1 cellular context compared by ENCODE assay signal in the genomic region with DNA sequence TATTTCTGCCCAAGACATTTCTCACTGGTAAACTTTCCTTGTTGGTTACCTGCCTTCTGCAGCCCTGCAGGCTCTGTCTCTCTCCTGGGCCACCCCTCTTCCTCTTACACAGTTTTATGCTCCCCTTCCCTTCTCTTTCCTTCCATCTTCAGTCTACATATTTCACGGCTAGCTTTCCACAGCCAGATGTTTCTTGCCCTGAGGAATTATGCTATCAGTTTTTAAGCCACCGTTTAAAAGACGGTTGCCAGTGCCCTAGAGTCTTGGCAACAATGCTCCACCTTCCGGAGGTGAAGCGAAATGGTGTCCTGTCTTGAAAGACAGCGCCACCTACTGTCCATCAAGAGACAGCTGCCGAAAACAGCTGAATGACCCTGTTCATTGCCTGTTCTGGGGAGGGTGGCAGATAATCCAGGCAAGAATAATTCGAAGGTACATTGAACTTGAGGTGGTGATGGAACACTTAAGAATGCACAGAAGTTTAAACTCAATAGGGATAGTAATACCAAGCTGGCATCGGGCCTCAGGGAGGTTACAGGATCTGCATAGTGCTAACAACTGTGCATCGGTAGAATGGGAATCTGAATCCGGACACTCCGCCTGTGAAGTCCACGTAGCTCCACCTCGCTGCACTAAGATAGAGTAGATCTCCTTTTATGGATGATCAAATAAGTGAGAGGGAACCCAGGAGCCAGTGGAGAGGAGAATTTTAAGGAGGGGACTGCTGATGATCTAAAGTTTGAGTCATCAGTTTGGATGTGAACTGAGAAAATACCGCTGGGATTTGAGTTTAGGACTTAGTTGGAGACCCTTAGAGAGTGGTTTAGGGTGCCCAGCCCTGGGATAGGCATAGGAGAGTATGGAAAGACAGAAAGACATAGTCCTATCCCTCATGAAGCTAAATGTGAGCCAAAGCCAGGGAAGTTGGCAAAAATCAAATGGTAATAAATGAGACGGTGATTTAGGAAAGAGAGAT.
TF ChIP-seq lines count a peak whose summit lies in the region.

No MANE protein-coding gene starts in this region.

TF ChIP-seq in K562, 482 proteins besides CTCF, POLR2A, EP300 and RAD21 (continued from another document and continues in another):
- TF ChIP-seq ZBTB2 (IDR thresholded peaks at IDR 0.05) (no peak), GTF2A2 (tag; IDR thresholded peaks at IDR 0.05) (no peak), MIER1 (IDR thresholded peaks at IDR 0.05; ENCODE audit: low read depth) (no peak; the same call in 1 of the 2 replicates), HDAC2 (IDR thresholded peaks at IDR 0.05) (no peak), GTF3C2 (IDR thresholded peaks at IDR 0.05; ENCODE audit: borderline replicate concordance, extremely low read depth, insufficient read length) (no peak), EGR1 (conservative IDR thresholded peaks at IDR 0.05) (no peak), ARID1B (IDR thresholded peaks at IDR 0.05) (0 out of 2 replicates have a peak, but pooled peaks have one; percentile 11), KLF16 (IDR thresholded peaks at IDR 0.05) (peak; percentile 64; the same call in 1 of the 2 replicates), CREB1 (IDR thresholded peaks at IDR 0.05) (no peak), CREB1 (CRISPR knock-in tag; IDR thresholded peaks at IDR 0.05) (no peak), ZNF146 (CRISPR knock-in tag; IDR thresholded peaks at IDR 0.05; ENCODE audit: unreplicated experiment) (no peak), ZNF79 (CRISPR knock-in tag; IDR thresholded peaks at IDR 0.05; ENCODE audit: low read depth) (no peak), ZNF41 (CRISPR knock-in tag; conservative IDR thresholded peaks at IDR 0.05) (no peak), ZNF347 (CRISPR knock-in tag; IDR thresholded peaks at IDR 0.05; ENCODE audit: low read depth) (no peak), TGIF2 (CRISPR knock-in tag; IDR thresholded peaks at IDR 0.05) (no peak), XRCC3 (IDR thresholded peaks at IDR 0.05) (no peak), RBM15 (IDR thresholded peaks at IDR 0.05; ENCODE audit: insufficient read depth, low read length) (no peak), HSF4 (CRISPR knock-in tag; IDR thresholded peaks at IDR 0.05; ENCODE audit: borderline replicate concordance) (no peak), DEAF1 (CRISPR knock-in tag; IDR thresholded peaks at IDR 0.05) (peak; percentile 85), ZNF324 (CRISPR knock-in tag; IDR thresholded peaks at IDR 0.05) (no peak), MEF2A (IDR thresholded peaks at IDR 0.05; ENCODE audit: control insufficient read depth, low read depth, low read length) (no peak), ZNF766 (CRISPR knock-in tag; conservative IDR thresholded peaks at IDR 0.05) (no peak), ETV5 (CRISPR knock-in tag; IDR thresholded peaks at IDR 0.05; ENCODE audit: low read depth) (no peak), ID3 (CRISPR knock-in tag; IDR thresholded peaks at IDR 0.05) (no peak), ID3 (tag; IDR thresholded peaks at IDR 0.05) (no peak), THRAP3 (IDR thresholded peaks at IDR 0.05; ENCODE audit: borderline replicate concordance) (no peak), ZNF583 (CRISPR knock-in tag; IDR thresholded peaks at IDR 0.05) (0 out of 2 replicates have a peak, but pooled peaks have one; percentile 38), CTBP1 (IDR thresholded peaks at IDR 0.05; ENCODE audit: borderline replicate concordance) (peak; percentile 42; the same call in 1 of the 2 replicates), BMI1 (IDR thresholded peaks at IDR 0.05; ENCODE audit: low read length) (0 out of 2 replicates have a peak, but pooled peaks have one; percentile 14), ZKSCAN1 (IDR thresholded peaks at IDR 0.05; ENCODE audit: low read depth, low read length) (no peak), TAF1 (IDR thresholded peaks at IDR 0.05; ENCODE audit: control insufficient read depth, extremely low read depth, insufficient read depth, low read length, severe bottlenecking) (no peak), EWSR1 (IDR thresholded peaks at IDR 0.05; ENCODE audit: borderline replicate concordance, low read depth, partially characterized antibody) (no peak), SNRNP70 (optimal IDR thresholded peaks at IDR 0.05; ENCODE audit: low read depth, low read length) (no peak), ZNF436 (CRISPR knock-in tag; IDR thresholded peaks at IDR 0.05) (no peak), ZNF280B (CRISPR knock-in tag; IDR thresholded peaks at IDR 0.05) (no peak), YBX1 (IDR thresholded peaks at IDR 0.05) (no peak), KAT2B (IDR thresholded peaks at IDR 0.05; ENCODE audit: low read depth, low read length) (no peak), ARID3A (IDR thresholded peaks at IDR 0.05; ENCODE audit: borderline replicate concordance, low read depth, low read length) (no peak), CC2D1A (IDR thresholded peaks at IDR 0.05) (peak; percentile 62; the same call in 1 of the 2 replicates), ZBTB33 (CRISPR knock-in tag; IDR thresholded peaks at IDR 0.05) (no peak), ZNF3 (CRISPR knock-in tag; IDR thresholded peaks at IDR 0.05) (no peak), ZNF785 (CRISPR knock-in tag; IDR thresholded peaks at IDR 0.05) (no peak), WHSC1 (IDR thresholded peaks at IDR 0.05; ENCODE audit: low read length) (no peak), PHF20 (IDR thresholded peaks at IDR 0.05; ENCODE audit: partially characterized antibody) (no peak)
- TF ChIP-seq, protein P1, sequence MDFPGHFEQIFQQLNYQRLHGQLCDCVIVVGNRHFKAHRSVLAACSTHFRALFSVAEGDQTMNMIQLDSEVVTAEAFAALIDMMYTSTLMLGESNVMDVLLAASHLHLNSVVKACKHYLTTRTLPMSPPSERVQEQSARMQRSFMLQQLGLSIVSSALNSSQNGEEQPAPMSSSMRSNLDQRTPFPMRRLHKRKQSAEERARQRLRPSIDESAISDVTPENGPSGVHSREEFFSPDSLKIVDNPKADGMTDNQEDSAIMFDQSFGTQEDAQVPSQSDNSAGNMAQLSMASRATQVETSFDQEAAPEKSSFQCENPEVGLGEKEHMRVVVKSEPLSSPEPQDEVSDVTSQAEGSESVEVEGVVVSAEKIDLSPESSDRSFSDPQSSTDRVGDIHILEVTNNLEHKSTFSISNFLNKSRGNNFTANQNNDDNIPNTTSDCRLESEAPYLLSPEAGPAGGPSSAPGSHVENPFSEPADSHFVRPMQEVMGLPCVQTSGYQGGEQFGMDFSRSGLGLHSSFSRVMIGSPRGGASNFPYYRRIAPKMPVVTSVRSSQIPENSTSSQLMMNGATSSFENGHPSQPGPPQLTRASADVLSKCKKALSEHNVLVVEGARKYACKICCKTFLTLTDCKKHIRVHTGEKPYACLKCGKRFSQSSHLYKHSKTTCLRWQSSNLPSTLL (IDR thresholded peaks at IDR 0.05), result no peak
- TF ChIP-seq, protein P2, sequence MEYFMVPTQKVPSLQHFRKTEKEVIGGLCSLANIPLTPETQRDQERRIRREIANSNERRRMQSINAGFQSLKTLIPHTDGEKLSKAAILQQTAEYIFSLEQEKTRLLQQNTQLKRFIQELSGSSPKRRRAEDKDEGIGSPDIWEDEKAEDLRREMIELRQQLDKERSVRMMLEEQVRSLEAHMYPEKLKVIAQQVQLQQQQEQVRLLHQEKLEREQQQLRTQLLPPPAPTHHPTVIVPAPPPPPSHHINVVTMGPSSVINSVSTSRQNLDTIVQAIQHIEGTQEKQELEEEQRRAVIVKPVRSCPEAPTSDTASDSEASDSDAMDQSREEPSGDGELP (CRISPR knock-in tag; IDR thresholded peaks at IDR 0.05; ENCODE audit: borderline replicate concordance), result peak; percentile 79
- TF ChIP-seq, protein P3, sequence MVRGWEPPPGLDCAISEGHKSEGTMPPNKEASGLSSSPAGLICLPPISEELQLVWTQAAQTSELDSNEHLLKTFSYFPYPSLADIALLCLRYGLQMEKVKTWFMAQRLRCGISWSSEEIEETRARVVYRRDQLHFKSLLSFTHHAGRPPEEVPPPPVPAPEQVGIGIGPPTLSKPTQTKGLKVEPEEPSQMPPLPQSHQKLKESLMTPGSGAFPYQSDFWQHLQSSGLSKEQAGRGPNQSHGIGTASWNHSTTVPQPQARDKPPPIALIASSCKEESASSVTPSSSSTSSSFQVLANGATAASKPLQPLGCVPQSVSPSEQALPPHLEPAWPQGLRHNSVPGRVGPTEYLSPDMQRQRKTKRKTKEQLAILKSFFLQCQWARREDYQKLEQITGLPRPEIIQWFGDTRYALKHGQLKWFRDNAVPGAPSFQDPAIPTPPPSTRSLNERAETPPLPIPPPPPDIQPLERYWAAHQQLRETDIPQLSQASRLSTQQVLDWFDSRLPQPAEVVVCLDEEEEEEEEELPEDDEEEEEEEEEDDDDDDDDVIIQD (CRISPR knock-in tag; IDR thresholded peaks at IDR 0.05), result no peak
